ENCODE assay signal across 22 cellular contexts in genomic region chrX:101655540-101655939, GRCh38. TPM values are rescaled to one million over a fixed set of nuclear protein-coding genes. Genes with fewer than 3 reads are reported as not detected.
DNase-seq lines count a peak whose midpoint lies in the region; ATAC-seq and TF ChIP-seq lines count a peak whose summit lies in the region.
"Had no signal": no experiment of that assay in that cellular context is flagged by ENCODE, and none has a peak within 500 bp of the region (broad histone marks: within the 10 kb centered on the region; RNA-seq: fewer than 3 reads in every experiment).

No MANE protein-coding gene starts in this region.

- H3K27me3 ChIP-seq in neural cell (ENCODE audit: insufficient read depth, low read depth, low read length) (no peaks in the 10 kb centered on the region), endodermal cell (ENCODE audit: control insufficient read depth, insufficient read depth, low read length, poor library complexity, severe bottlenecking) (no peaks in the 10 kb centered on the region)
- H3K27me3 ChIP-seq: cardiac muscle cell, upper lobe of right lung had no signal

- DNase-seq in activated CD4-positive, alpha-beta T cell treated with anti-CD3 and anti-CD28 coated beads, Interleukin-2, amount 10 ng/mL, durations not matched to agents 7 days and 5 days = no peak
- no peak for DNase-seq in activated CD4-positive, alpha-beta T cell treated with anti-CD3 and anti-CD28 coated beads for 48 hours
- DNase-seq in activated naive CD8-positive, alpha-beta T cell treated with anti-CD3 and anti-CD28 coated beads for 36 hours = no peak
- DNase-seq in GM13977 (ENCODE audit: low spot score) = no peak
- DNase-seq in HCEC 1CT = no peak
- DNase-seq in endodermal cell = no peak
- DNase-seq: activated CD4-positive, alpha-beta T cell treated with anti-CD3 and anti-CD28 coated beads, Interleukin-2, amount 50 U/mL, for 1 hour; adrenal gland; dorsolateral prefrontal cortex; erythroblast; KBM-7; NCI-H2029; psoas muscle; stimulated activated CD4-positive, alpha-beta T cell treated with anti-CD3 and anti-CD28 coated beads, Interleukin-2, amount 100 ng/mL, for 48 hours; stomach; upper lobe of right lung had no signal

- peak overlapping the region; percentile 55 for H3K4me3 Mint-ChIP-seq in activated CD4-positive, alpha-beta T cell treated with anti-CD3 and anti-CD28 coated beads, Interleukin-2, amount 10 ng/mL, durations not matched to agents 7 days and 5 days
- peak overlapping the region; percentile 25 for H3K4me3 Mint-ChIP-seq in activated naive CD8-positive, alpha-beta T cell treated with anti-CD3 and anti-CD28 coated beads for 36 hours
- H3K4me3 Mint-ChIP-seq in endodermal cell = no peak overlapping the region
- H3K4me3 Mint-ChIP-seq: neural crest cell had no signal

- no peaks in the 10 kb centered on the region for H3K9me3 Mint-ChIP-seq in activated CD4-positive, alpha-beta T cell treated with anti-CD3 and anti-CD28 coated beads, Interleukin-2, amount 10 ng/mL, durations not matched to agents 7 days and 5 days
- H3K9me3 Mint-ChIP-seq in activated naive CD8-positive, alpha-beta T cell treated with anti-CD3 and anti-CD28 coated beads for 36 hours = no peaks in the 10 kb centered on the region
- peaks cover 41% of the 10 kb centered on the region for H3K9me3 Mint-ChIP-seq in endodermal cell

- H3K9me3 ChIP-seq in neural cell (ENCODE audit: low read length) (no peaks in the 10 kb centered on the region), endodermal cell (ENCODE audit: control insufficient read depth, low read length) (no peaks in the 10 kb centered on the region)
- H3K9me3 ChIP-seq: adrenal gland, psoas muscle, stomach, upper lobe of right lung had no signal

- H3K4me3 ChIP-seq in neural cell (ENCODE audit: low read length) (peak overlapping the region; percentile 18), endodermal cell (ENCODE audit: low read length) (no peak overlapping the region)
- H3K4me3 ChIP-seq: adrenal gland; BLaER1 treated with 17β-estradiol and CSF1 and Interleukin-3, amounts not matched to agents 10 nM and 100 nM; cardiac muscle cell; psoas muscle; skin epidermis; stomach; upper lobe of right lung had no signal

- no peak overlapping the region for H3K9ac ChIP-seq in neural cell (ENCODE audit: low read length)
- no peak overlapping the region for H3K9ac ChIP-seq in endodermal cell (ENCODE audit: extremely low read depth, low read length, poor library complexity, severe bottlenecking)
- H3K9ac ChIP-seq: BLaER1 treated with 17β-estradiol and CSF1 and Interleukin-3, amounts not matched to agents 10 nM and 100 nM had no signal

- H3K4me2 ChIP-seq in neural cell (ENCODE audit: low read length) = no peak overlapping the region

- TF ChIP-seq EP300 in neural cell (conservative IDR thresholded peaks at IDR 0.05; ENCODE audit: poor library complexity, severe bottlenecking) = no peak

- H3F3A ChIP-seq in neural cell (ENCODE audit: insufficient read depth, low read length, poor library complexity, severe bottlenecking) = no peaks in the 10 kb centered on the region

- H3K4me1 ChIP-seq in endodermal cell (ENCODE audit: control insufficient read depth, insufficient read depth, low read length) = no peaks in the 10 kb centered on the region
- H3K4me1 ChIP-seq: adrenal gland; BLaER1 treated with 17β-estradiol and CSF1 and Interleukin-3, amounts not matched to agents 10 nM and 100 nM; psoas muscle; upper lobe of right lung had no signal

- TF ChIP-seq RAD21 in neural cell (conservative IDR thresholded peaks at IDR 0.05) = no peak

- H3K36me3 Mint-ChIP-seq in activated CD4-positive, alpha-beta T cell treated with anti-CD3 and anti-CD28 coated beads, Interleukin-2, amount 10 ng/mL, durations not matched to agents 7 days and 5 days (ENCODE audit: low read depth) = no peaks in the 10 kb centered on the region
- H3K36me3 Mint-ChIP-seq in activated naive CD8-positive, alpha-beta T cell treated with anti-CD3 and anti-CD28 coated beads for 36 hours = peaks cover 4% of the 10 kb centered on the region
- H3K36me3 Mint-ChIP-seq in endodermal cell (ENCODE audit: low read depth) = peaks cover 10% of the 10 kb centered on the region

- POLR2A ChIA-PET in activated CD4-positive, alpha-beta T cell treated with anti-CD3 and anti-CD28 coated beads, Interleukin-2, amount 10 ng/mL, durations not matched to agents 7 days and 5 days (lab: Charles Lee) = no interaction called here

- no peaks in the 10 kb centered on the region for H3K9me2 ChIP-seq in neural cell (ENCODE audit: insufficient read depth, low read length)

- TF ChIP-seq CTCF in neural cell (IDR thresholded peaks at IDR 0.05; ENCODE audit: poor library complexity, severe bottlenecking) (no peak), GM13977 (IDR thresholded peaks at IDR 0.05; ENCODE audit: extremely low read depth, insufficient read depth, missing control alignments) (no peak), endodermal cell (conservative IDR thresholded peaks at IDR 0.05) (no peak)

- WGBS in endodermal cell (ENCODE audit: insufficient coverage in 1 of 2, insufficient read length in 1 of 2), 2 experiments = 95 to 100% methylated on average over 3 of the region's 3 CpGs

- H3K36me3 ChIP-seq in neural cell (ENCODE audit: insufficient read depth, low read length) = no peaks in the 10 kb centered on the region
- peaks cover 5% of the 10 kb centered on the region for H3K36me3 ChIP-seq in endodermal cell (ENCODE audit: control insufficient read depth, insufficient read depth, low read length)
- H3K36me3 ChIP-seq: BLaER1 treated with 17β-estradiol and CSF1 and Interleukin-3, amounts not matched to agents 10 nM and 100 nM; upper lobe of right lung had no signal

- CTCF ChIA-PET in activated CD4-positive, alpha-beta T cell treated with anti-CD3 and anti-CD28 coated beads, Interleukin-2, amount 10 ng/mL, durations not matched to agents 7 days and 5 days (lab: Charles Lee) = no interaction called here

- H3K27ac ChIP-seq in neural cell (ENCODE audit: low read length) (no peak overlapping the region), endodermal cell (ENCODE audit: low read depth, low read length) (no peak overlapping the region)
- H3K27ac ChIP-seq: adrenal gland; BLaER1 treated with 17β-estradiol and CSF1 and Interleukin-3, amounts not matched to agents 10 nM and 100 nM; cardiac muscle cell; psoas muscle; skin epidermis; stomach; upper lobe of right lung had no signal

- ATAC-seq in GM18861 (IDR thresholded peaks at IDR 0.05; ENCODE audit: unreplicated experiment) = peak; percentile 39
- ATAC-seq: psoas muscle, upper lobe of right lung had no signal

- no peaks in the 10 kb centered on the region for H3K79me2 ChIP-seq in neural cell (replicated peaks; ENCODE audit: insufficient read depth, low read length)

- H4K20me1 ChIP-seq in neural cell (ENCODE audit: insufficient read depth) = no peaks in the 10 kb centered on the region
- H4K20me1 ChIP-seq: BLaER1 treated with 17β-estradiol and CSF1 and Interleukin-3, amounts not matched to agents 10 nM and 100 nM had no signal

- no peak overlapping the region for H2AFZ ChIP-seq in neural cell (ENCODE audit: low read depth, low read length)

- H3K4me1 Mint-ChIP-seq in activated CD4-positive, alpha-beta T cell treated with anti-CD3 and anti-CD28 coated beads, Interleukin-2, amount 10 ng/mL, durations not matched to agents 7 days and 5 days = peaks cover 26% of the 10 kb centered on the region
- peaks cover 5% of the 10 kb centered on the region for H3K4me1 Mint-ChIP-seq in activated naive CD8-positive, alpha-beta T cell treated with anti-CD3 and anti-CD28 coated beads for 36 hours
- H3K4me1 Mint-ChIP-seq in endodermal cell = peaks cover 1% of the 10 kb centered on the region

- no peaks in the 10 kb centered on the region for H3K27me3 Mint-ChIP-seq in activated CD4-positive, alpha-beta T cell treated with anti-CD3 and anti-CD28 coated beads, Interleukin-2, amount 10 ng/mL, durations not matched to agents 7 days and 5 days
- no peaks in the 10 kb centered on the region for H3K27me3 Mint-ChIP-seq in activated naive CD8-positive, alpha-beta T cell treated with anti-CD3 and anti-CD28 coated beads for 36 hours
- no peaks in the 10 kb centered on the region for H3K27me3 Mint-ChIP-seq in endodermal cell (ENCODE audit: insufficient read depth)

- H3K27ac Mint-ChIP-seq in activated CD4-positive, alpha-beta T cell treated with anti-CD3 and anti-CD28 coated beads, Interleukin-2, amount 10 ng/mL, durations not matched to agents 7 days and 5 days = peak overlapping the region; percentile 80
- H3K27ac Mint-ChIP-seq in activated naive CD8-positive, alpha-beta T cell treated with anti-CD3 and anti-CD28 coated beads for 36 hours = peak overlapping the region; percentile 12
- no peak overlapping the region for H3K27ac Mint-ChIP-seq in endodermal cell

- in situ Hi-C loops in GM13977 (cut with MboI; ENCODE audit: low pct_unique_long_range_greater_than_20kb, low sequenced_read_pairs, unreplicated experiment) = no loop called here

TF ChIP-seq in neural cell, 6 proteins besides CTCF, POLR2A, EP300 and RAD21 (continues in another document):
- TF ChIP-seq MXI1 (conservative IDR thresholded peaks at IDR 0.05; ENCODE audit: poor library complexity, severe bottlenecking) (no peak), TAF1 (IDR thresholded peaks at IDR 0.05; ENCODE audit: low read depth) (no peak), POLR2AphosphoS5 (IDR thresholded peaks at IDR 0.05) (no peak)

RNA-seq across cellular contexts. Expression of gene ARMCX2, which starts 4.1 kb away (rescaled TPM):
- total RNA-seq in activated CD4-positive, alpha-beta T cell treated with anti-CD3 and anti-CD28 coated beads, Interleukin-2, amount 10 ng/mL, durations not matched to agents 7 days and 5 days = 1 to 10 TPM; 2.4 to 2.6 TPM
- 10 to 100 TPM; 15.6 to 17.3 TPM for total RNA-seq in activated naive CD8-positive, alpha-beta T cell treated with anti-CD3 and anti-CD28 coated beads for 36 hours
- 49.3 and 57.2 TPM in 2 replicates for polyA plus RNA-seq in neural cell
- 49.1 and 71.8 TPM in 2 replicates for polyA minus RNA-seq in neural cell
- 100 to 1,000 TPM; 142 to 144 TPM for total RNA-seq in endodermal cell
- 94.5 TPM for polyA plus RNA-seq in endodermal cell (2013, experiment 1 of 2)
- 86.9 TPM for polyA plus RNA-seq in endodermal cell (2013, experiment 2 of 2)

RNA-seq across cellular contexts. Expression of gene ARMCX3, which starts 32.6 kb away (rescaled TPM):
- 10 to 100 TPM; 17.0 to 23.3 TPM for total RNA-seq in activated CD4-positive, alpha-beta T cell treated with anti-CD3 and anti-CD28 coated beads, Interleukin-2, amount 10 ng/mL, durations not matched to agents 7 days and 5 days
- total RNA-seq in activated naive CD8-positive, alpha-beta T cell treated with anti-CD3 and anti-CD28 coated beads for 36 hours = 10 to 100 TPM; 28.2 to 29.9 TPM
- 149 and 159 TPM in 2 replicates for polyA plus RNA-seq in neural cell
- polyA minus RNA-seq in neural cell = 124 and 139 TPM in 2 replicates
- total RNA-seq in endodermal cell = 10 to 100 TPM; 29.4 to 31.9 TPM
- polyA plus RNA-seq in endodermal cell (2013, experiment 1 of 2) = 49.1 TPM
- 45.5 TPM for polyA plus RNA-seq in endodermal cell (2013, experiment 2 of 2)

RNA-seq across cellular contexts. Expression of gene ARMCX6, which starts 37.7 kb away (rescaled TPM):
- 10 to 100 TPM; 35.2 to 40.8 TPM for total RNA-seq in activated CD4-positive, alpha-beta T cell treated with anti-CD3 and anti-CD28 coated beads, Interleukin-2, amount 10 ng/mL, durations not matched to agents 7 days and 5 days
- 10 to 100 TPM; 49.0 to 52.2 TPM for total RNA-seq in activated naive CD8-positive, alpha-beta T cell treated with anti-CD3 and anti-CD28 coated beads for 36 hours
- 60.2 and 77.7 TPM in 2 replicates for polyA plus RNA-seq in neural cell
- 32.9 and 33.0 TPM in 2 replicates for polyA minus RNA-seq in neural cell
- total RNA-seq in endodermal cell = 10 to 100 TPM; 41.3 to 46.7 TPM
- polyA plus RNA-seq in endodermal cell (2013, experiment 1 of 2) = 42.8 TPM
- 43.5 TPM for polyA plus RNA-seq in endodermal cell (2013, experiment 2 of 2)

Comparison
In these comparisons a context has a peak if more than half of its experiments do, and no peak if none do; other contexts are left out.
1. RNA of gene ARMCX2, which starts 4.1 kb away (total RNA-seq): 142 to 144 TPM in endodermal cell; 15.6 to 17.3 TPM in activated naive CD8-positive, alpha-beta T cell treated with anti-CD3 and anti-CD28 coated beads for 36 hours and 2.4 to 2.6 TPM in activated CD4-positive, alpha-beta T cell treated with anti-CD3 and anti-CD28 coated beads, Interleukin-2, amount 10 ng/mL, durations not matched to agents 7 days and 5 days; every median in the first group is over 4 times any median in the second.